In the genomic region with DNA sequence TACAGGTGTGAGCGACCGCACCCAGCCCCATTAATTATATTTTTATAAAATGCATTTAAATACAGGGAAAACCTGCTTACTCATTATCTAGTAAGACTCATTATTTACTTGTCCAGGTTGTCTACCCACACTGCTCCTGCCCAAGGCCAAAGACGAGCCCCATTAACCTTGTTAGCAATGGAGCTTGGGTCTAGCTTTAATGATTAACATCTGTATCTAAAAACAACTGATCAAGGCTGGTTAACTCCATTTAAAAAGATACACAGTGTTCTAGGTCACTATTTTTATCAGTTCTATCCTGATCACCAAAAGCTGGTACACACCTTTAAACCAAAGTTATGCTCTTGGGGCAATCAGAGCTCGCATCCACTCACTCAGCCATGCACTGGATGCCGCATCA, we compare ENCODE assay signal across 14 cellular contexts. TPM values are rescaled to one million over a fixed set of nuclear protein-coding genes. Genes with fewer than 3 reads are reported as not detected.
DNase-seq lines count a peak whose midpoint lies in the region; ATAC-seq and TF ChIP-seq lines count a peak whose summit lies in the region.
"Had no signal": no experiment of that assay in that cellular context is flagged by ENCODE, and none has a peak within 500 bp of the region (broad histone marks: within the 10 kb centered on the region; RNA-seq: fewer than 3 reads in every experiment).

No MANE protein-coding gene starts in this region.

- 87 to 91% methylated on average over 5 of the region's 5 CpGs for WGBS in esophagus squamous epithelium, 2 donors
- no CpG with 5 or more reads among the region's 5 CpGs for WGBS in trophoblast cell (ENCODE audit: extremely low coverage, insufficient coverage, insufficient read length)

- H4K12ac ChIP-seq in trophoblast cell (ENCODE audit: low read depth, low read length), result no peak overlapping the region

- peaks cover 75% of the 10 kb centered on the region for H3K36me3 Mint-ChIP-seq in CD4-positive, alpha-beta T cell (ENCODE audit: low read depth)

- ATAC-seq in CD4-positive, alpha-beta T cell (ENCODE audit: poor library complexity), result no peak
- ATAC-seq in RWPE2 (ENCODE audit: low read depth), result no peak
- ATAC-seq in HG03159 (IDR thresholded peaks at IDR 0.05; ENCODE audit: unreplicated experiment), result no peak
- no peak for ATAC-seq in HG03097 (IDR thresholded peaks at IDR 0.05; ENCODE audit: low FRiP score, unreplicated experiment)

- H3K4me3 ChIP-seq in RWPE2 (ENCODE audit: severe bottlenecking), result no peak overlapping the region
- no peak overlapping the region for H3K4me3 ChIP-seq in esophagus squamous epithelium
- no peak overlapping the region for H3K4me3 ChIP-seq in trophoblast cell (ENCODE audit: low read depth, low read length)

- TF ChIP-seq POLR2A in esophagus squamous epithelium (IDR thresholded peaks at IDR 0.05), result no peak

- no peak overlapping the region for H2BK12ac ChIP-seq in trophoblast cell (ENCODE audit: low read length)

- H3K9ac ChIP-seq in trophoblast cell (ENCODE audit: low read length), result no peak overlapping the region

- no peak overlapping the region for H2AK5ac ChIP-seq in trophoblast cell (ENCODE audit: low read length)

- H3K9me3 ChIP-seq in CD4-positive, alpha-beta T cell (ENCODE audit: control insufficient read depth, low read length), result no peaks in the 10 kb centered on the region
- H3K9me3 ChIP-seq in RWPE2 (ENCODE audit: severe bottlenecking) (no peaks in the 10 kb centered on the region), esophagus squamous epithelium (no peaks in the 10 kb centered on the region), trophoblast cell (ENCODE audit: insufficient read depth, low read depth, low read length) (no peaks in the 10 kb centered on the region)

- H3K27me3 Mint-ChIP-seq in CD4-positive, alpha-beta T cell, result no peaks in the 10 kb centered on the region
- H3K27me3 Mint-ChIP-seq: activated B cell treated with CpG ODN at 0.5 μM for 24 hours, B cell had no signal

- no peak for DNase-seq in CD4-positive, alpha-beta T cell
- no peak for DNase-seq in RWPE2 (ENCODE audit: low spot score)
- no peak for DNase-seq in esophagus squamous epithelium (lab: John Stamatoyannopoulos, UW)
- DNase-seq in trophoblast cell, result no peak
- DNase-seq in NCI-H2171 treated with DMSO at 0.1 percent for 48 hours (lab: John Stamatoyannopoulos, UW), result no peak
- no peak for DNase-seq in NOMO-1 treated with dmso at 0.1 percent for 144 hours (lab: John Stamatoyannopoulos, UW; ENCODE audit: unreplicated experiment)
- DNase-seq: activated B cell treated with CpG ODN at 0.5 μM for 24 hours; activated T-cell treated with anti-CD3 and anti-CD28 coated beads, Interleukin-2, amount 50 U/mL, for 1 hour; NCI-H2171; NK-92 treated with Interleukin-12 subunit alpha and Interleukin-12 subunit beta, amount 100 ng/mL, for 24 hours; stimulated activated CD4-positive, alpha-beta T cell treated with anti-CD3 and anti-CD28 coated beads, Interleukin-1b, Interleukin-23, amount 100 ng/mL, for 48 hours had no signal

- no peak overlapping the region for H3K4me2 ChIP-seq in trophoblast cell (ENCODE audit: low read length)

- H4K91ac ChIP-seq in trophoblast cell (ENCODE audit: low read depth, low read length), result no peak overlapping the region

- no peak overlapping the region for H2BK120ac ChIP-seq in trophoblast cell (ENCODE audit: insufficient read depth, low read length, poor library complexity)

- no peak overlapping the region for H2BK5ac ChIP-seq in trophoblast cell (ENCODE audit: low read depth, low read length, poor library complexity)

- peak overlapping the region; percentile 4 for H3K4ac ChIP-seq in trophoblast cell (ENCODE audit: low read depth, low read length)

- H3K36me3 ChIP-seq in RWPE2 (ENCODE audit: low read depth), result peaks cover 90% of the 10 kb centered on the region
- peaks cover 25 to 80% (median 38%) of the 10 kb centered on the region in 3 donors for H3K36me3 ChIP-seq in esophagus squamous epithelium
- H3K36me3 ChIP-seq in trophoblast cell (ENCODE audit: control insufficient read depth in 1 of 2, insufficient read depth in 2 of 2, low read length in 2 of 2), result peaks cover 50 to 57% of the 10 kb centered on the region in 2 experiments

- H3K79me2 ChIP-seq in trophoblast cell (ENCODE audit: control insufficient read depth, insufficient read depth, low read length, poor library complexity), result peaks cover 21% of the 10 kb centered on the region

- H3K27ac Mint-ChIP-seq in CD4-positive, alpha-beta T cell, result peak overlapping the region; percentile 59
- H3K27ac Mint-ChIP-seq: activated B cell treated with CpG ODN at 0.5 μM for 24 hours, B cell had no signal

- H3K9me3 Mint-ChIP-seq in CD4-positive, alpha-beta T cell, result no peaks in the 10 kb centered on the region
- H3K9me3 Mint-ChIP-seq: activated B cell treated with CpG ODN at 0.5 μM for 24 hours had no signal

- no peak overlapping the region for H2AFZ ChIP-seq in trophoblast cell (ENCODE audit: insufficient read depth, low read length, poor library complexity)

- no peak overlapping the region for H3K4me3 Mint-ChIP-seq in CD4-positive, alpha-beta T cell
- H3K4me3 Mint-ChIP-seq: activated B cell treated with CpG ODN at 0.5 μM for 24 hours, B cell had no signal

- no peak overlapping the region for H3K18ac ChIP-seq in trophoblast cell (ENCODE audit: low read length)

- CTCF ChIA-PET in CD4-positive, alpha-beta T cell (lab: Charles Lee), result interaction anchor here (1.2 kb wide), 1 partner anchor 10 kb away, joined by 4 read pairs; the partner anchor contains the start of gene NCKIPSD

- peaks cover 27% of the 10 kb centered on the region for H3K4me1 Mint-ChIP-seq in CD4-positive, alpha-beta T cell (ENCODE audit: low read depth)

- H3K27me3 ChIP-seq in CD4-positive, alpha-beta T cell (ENCODE audit: control insufficient read depth, insufficient read depth, low read length), result no peaks in the 10 kb centered on the region
- no peaks in the 10 kb centered on the region for H3K27me3 ChIP-seq in RWPE2 (ENCODE audit: insufficient read depth, poor library complexity, severe bottlenecking)
- no peaks in the 10 kb centered on the region for H3K27me3 ChIP-seq in esophagus squamous epithelium
- no peaks in the 10 kb centered on the region for H3K27me3 ChIP-seq in trophoblast cell (ENCODE audit: insufficient read depth, low read length)

- H3K4me1 ChIP-seq in RWPE2 (ENCODE audit: insufficient read depth, poor library complexity, severe bottlenecking), result peaks cover 27% of the 10 kb centered on the region
- peaks cover 19 to 58% (median 29%) of the 10 kb centered on the region in 3 donors for H3K4me1 ChIP-seq in esophagus squamous epithelium
- H3K4me1 ChIP-seq in trophoblast cell (ENCODE audit: control insufficient read depth in 1 of 2, insufficient read depth in 2 of 2, low read length in 2 of 2), result peaks cover 12 to 13% of the 10 kb centered on the region in 2 experiments

- no peak overlapping the region for H3K14ac ChIP-seq in trophoblast cell (ENCODE audit: low read length)

- H3K23ac ChIP-seq in trophoblast cell (ENCODE audit: low read length), result no peak overlapping the region

- H3K79me1 ChIP-seq in trophoblast cell (ENCODE audit: low read length), result no peaks in the 10 kb centered on the region

- TF ChIP-seq CTCF in CD4-positive, alpha-beta T cell (IDR thresholded peaks at IDR 0.05), result no peak
- TF ChIP-seq CTCF in RWPE2 (IDR thresholded peaks at IDR 0.05; ENCODE audit: poor library complexity, severe bottlenecking), result no peak
- no peak for TF ChIP-seq CTCF in esophagus squamous epithelium (IDR thresholded peaks at IDR 0.05)

- no peak overlapping the region for H3K27ac ChIP-seq in CD4-positive, alpha-beta T cell (ENCODE audit: low read depth, low read length)
- H3K27ac ChIP-seq in RWPE2 (ENCODE audit: poor library complexity, severe bottlenecking), result peak overlapping the region; percentile 14
- peak overlapping the region in 3 of 4 donors; percentile 3 to 92 (median 81) for H3K27ac ChIP-seq in esophagus squamous epithelium
- no peak overlapping the region for H3K27ac ChIP-seq in trophoblast cell (ENCODE audit: low read depth, low read length)

- intact Hi-C loops in CD4-positive, alpha-beta T cell (cut with DNase I, micrococcal nuclease), result no loop called here
- intact Hi-C loops in esophagus squamous epithelium (cut with DNase I), result no loop called here

- no peak overlapping the region for H4K8ac ChIP-seq in trophoblast cell (ENCODE audit: low read depth, low read length)

- POLR2A ChIA-PET in CD4-positive, alpha-beta T cell (lab: Charles Lee), result interaction anchor here (0.6 kb wide), 1 partner anchor 999 kb away, joined by 3 read pairs; no protein-coding TSS in a partner anchor

RNA-seq across cellular contexts. Expression of gene NCKIPSD, which starts 10.4 kb away (rescaled TPM):
- total RNA-seq in CD4-positive, alpha-beta T cell, result 10 to 100 TPM in 1 of 2 experiments, 1 to 10 TPM in 1; 9.7 to 10.8 TPM
- 10 to 100 TPM; 12.4 to 16.8 (median 15.0) TPM for total RNA-seq in esophagus squamous epithelium
- 18.3 and 18.9 TPM in 2 replicates for polyA plus RNA-seq in trophoblast cell (2013)

RNA-seq across cellular contexts. Expression of gene IP6K2, which starts 20.9 kb away (rescaled TPM):
- 100 to 1,000 TPM in 1 of 2 experiments, 10 to 100 TPM in 1; 97.2 to 121 TPM for total RNA-seq in CD4-positive, alpha-beta T cell
- total RNA-seq in esophagus squamous epithelium, result 10 to 100 TPM; 52.1 to 94.6 (median 67.9) TPM
- 117 and 119 TPM in 2 replicates for polyA plus RNA-seq in trophoblast cell (2013)

RNA-seq across cellular contexts. Expression of gene CELSR3, which starts 33.5 kb away (rescaled TPM):
- 1 to 10 TPM; 4.9 to 5.0 TPM for total RNA-seq in CD4-positive, alpha-beta T cell
- total RNA-seq in esophagus squamous epithelium, result under 1 TPM; 0.31 to 0.76 (median 0.45) TPM
- polyA plus RNA-seq in trophoblast cell (2013), result 3.5 TPM in 2 replicates

Comparison
In these comparisons a context has a peak if more than half of its experiments do, and no peak if none do; other contexts are left out.
1. H3K27ac ChIP-seq: peak in RWPE2 (single experiment) and esophagus squamous epithelium (3 of 4); none in CD4-positive, alpha-beta T cell (single experiment) and trophoblast cell (single experiment).